In genomic region chr4:151204925-151205524, GRCh38 we compare ENCODE assay signal across 1 cellular context.
A peak's percentile ranks its signal among the peaks of the same experiment; 100 is the strongest.
TF ChIP-seq lines count a peak whose summit lies in the region.

No MANE protein-coding gene starts in this region.

TF ChIP-seq in HepG2, 621 proteins besides CTCF, POLR2A, EP300 and RAD21 (continued from another document and continues in another):
- no peak for TF ChIP-seq ZUFSP (CRISPR knock-in tag; IDR thresholded peaks at IDR 0.05; ENCODE audit: borderline replicate concordance)
- TF ChIP-seq SUZ12 (IDR thresholded peaks at IDR 0.05; ENCODE audit: low read depth, low read length): no peak
- TF ChIP-seq ZNF326 (CRISPR knock-in tag; IDR thresholded peaks at IDR 0.05; ENCODE audit: borderline replicate concordance): no peak
- peak; percentile 53 for TF ChIP-seq FOSL2 (CRISPR knock-in tag; IDR thresholded peaks at IDR 0.05)
- no peak for TF ChIP-seq ZNF670 (CRISPR knock-in tag; IDR thresholded peaks at IDR 0.05; ENCODE audit: borderline replicate concordance)
- TF ChIP-seq FOXJ3 (CRISPR knock-in tag; IDR thresholded peaks at IDR 0.05; ENCODE audit: borderline replicate concordance): peak; percentile 86; the same call in 1 of the 2 replicates
- TF ChIP-seq ZNF703 (CRISPR knock-in tag; IDR thresholded peaks at IDR 0.05; ENCODE audit: borderline replicate concordance): no peak
- TF ChIP-seq MAF1 (CRISPR knock-in tag; IDR thresholded peaks at IDR 0.05; ENCODE audit: borderline replicate concordance): no peak
- no peak for TF ChIP-seq WIZ (CRISPR knock-in tag; IDR thresholded peaks at IDR 0.05)
- TF ChIP-seq NPAS2 (CRISPR knock-in tag; IDR thresholded peaks at IDR 0.05; ENCODE audit: borderline replicate concordance): no peak
- no peak for TF ChIP-seq RFX5 (IDR thresholded peaks at IDR 0.05; ENCODE audit: low read depth, low read length)
- no peak for TF ChIP-seq ZNF577 (CRISPR knock-in tag; IDR thresholded peaks at IDR 0.05; ENCODE audit: borderline replicate concordance, low read depth)
- no peak for TF ChIP-seq ZNF234 (CRISPR knock-in tag; conservative IDR thresholded peaks at IDR 0.05)
- no peak for TF ChIP-seq ZSCAN31 (CRISPR knock-in tag; IDR thresholded peaks at IDR 0.05; ENCODE audit: low read depth)
- no peak for TF ChIP-seq ELK4 (CRISPR knock-in tag; IDR thresholded peaks at IDR 0.05; ENCODE audit: borderline replicate concordance)
- TF ChIP-seq THRA (CRISPR knock-in tag; IDR thresholded peaks at IDR 0.05; ENCODE audit: borderline replicate concordance): no peak; the same call in 1 of the 2 replicates
- TF ChIP-seq ZNF253 (CRISPR knock-in tag; IDR thresholded peaks at IDR 0.05; ENCODE audit: borderline replicate concordance): no peak
- TF ChIP-seq PRDM10 (CRISPR knock-in tag; IDR thresholded peaks at IDR 0.05; ENCODE audit: low read depth): peak; percentile 39; the same call in 1 of the 2 replicates
- no peak for TF ChIP-seq ZNF362 (CRISPR knock-in tag; IDR thresholded peaks at IDR 0.05; ENCODE audit: borderline replicate concordance)
- no peak for TF ChIP-seq POLR2AphosphoS5 (IDR thresholded peaks at IDR 0.05; ENCODE audit: low read depth, low read length)
- no peak for TF ChIP-seq ZNF382 (CRISPR knock-in tag; IDR thresholded peaks at IDR 0.05; ENCODE audit: borderline replicate concordance)
- TF ChIP-seq NFYC (CRISPR knock-in tag; IDR thresholded peaks at IDR 0.05): no peak
- peak; percentile 67 for TF ChIP-seq ZFP91 (CRISPR knock-in tag; IDR thresholded peaks at IDR 0.05; ENCODE audit: borderline replicate concordance)
- TF ChIP-seq MLLT10 (CRISPR knock-in tag; IDR thresholded peaks at IDR 0.05): no peak
- no peak for TF ChIP-seq MAFF (IDR thresholded peaks at IDR 0.05; ENCODE audit: low read depth, low read length)
- no peak; the same call in 1 of the 2 replicates for TF ChIP-seq MIER3 (CRISPR knock-in tag; IDR thresholded peaks at IDR 0.05; ENCODE audit: borderline replicate concordance)
- no peak for TF ChIP-seq DR1 (CRISPR knock-in tag; IDR thresholded peaks at IDR 0.05)
- TF ChIP-seq KDM1A (CRISPR knock-in tag; IDR thresholded peaks at IDR 0.05): no peak; the same call in 1 of the 2 replicates
- no peak for TF ChIP-seq ARHGAP35 (CRISPR knock-in tag; IDR thresholded peaks at IDR 0.05; ENCODE audit: borderline replicate concordance)
- no peak for TF ChIP-seq ATF1 (CRISPR knock-in tag; IDR thresholded peaks at IDR 0.05)
- no peak for TF ChIP-seq CBX2 (IDR thresholded peaks at IDR 0.05; ENCODE audit: low read depth, low read length)
- no peak for TF ChIP-seq CBX2 (CRISPR knock-in tag; IDR thresholded peaks at IDR 0.05; ENCODE audit: low read depth)
- TF ChIP-seq HES4 (CRISPR knock-in tag; IDR thresholded peaks at IDR 0.05; ENCODE audit: borderline replicate concordance): no peak
- TF ChIP-seq GLMP (CRISPR knock-in tag; IDR thresholded peaks at IDR 0.05; ENCODE audit: borderline replicate concordance): no peak
- TF ChIP-seq SSRP1 (CRISPR knock-in tag; IDR thresholded peaks at IDR 0.05): 0 out of 2 replicates have a peak, but pooled peaks have one; percentile 31
- peak; percentile 99 for TF ChIP-seq ZKSCAN5 (CRISPR knock-in tag; IDR thresholded peaks at IDR 0.05)
- TF ChIP-seq SNRNP70 (IDR thresholded peaks at IDR 0.05; ENCODE audit: low read depth, low read length): no peak
- no peak for TF ChIP-seq ZNF816 (CRISPR knock-in tag; IDR thresholded peaks at IDR 0.05; ENCODE audit: borderline replicate concordance)
- TF ChIP-seq SALL1 (CRISPR knock-in tag; IDR thresholded peaks at IDR 0.05): peak; percentile 90
- no peak for TF ChIP-seq SKIL (CRISPR knock-in tag; IDR thresholded peaks at IDR 0.05; ENCODE audit: borderline replicate concordance)
- TF ChIP-seq SMAD9 (CRISPR knock-in tag; IDR thresholded peaks at IDR 0.05): no peak
- TF ChIP-seq MIXL1 (CRISPR knock-in tag; IDR thresholded peaks at IDR 0.05): no peak
- TF ChIP-seq CEBPB (IDR thresholded peaks at IDR 0.05; ENCODE audit: borderline replicate concordance, low read depth, low read length): no peak
- no peak for TF ChIP-seq TSC22D2 (CRISPR knock-in tag; IDR thresholded peaks at IDR 0.05; ENCODE audit: borderline replicate concordance)
- TF ChIP-seq JDP2 (CRISPR knock-in tag; IDR thresholded peaks at IDR 0.05; ENCODE audit: borderline replicate concordance): no peak
- TF ChIP-seq AGO1 (IDR thresholded peaks at IDR 0.05; ENCODE audit: low read depth, low read length, poor library complexity, severe bottlenecking): no peak
- TF ChIP-seq PRMT3 (CRISPR knock-in tag; IDR thresholded peaks at IDR 0.05; ENCODE audit: borderline replicate concordance, low read depth): 0 out of 2 replicates have a peak, but pooled peaks have one; percentile 70
- no peak for TF ChIP-seq ZBTB39 (CRISPR knock-in tag; IDR thresholded peaks at IDR 0.05)
- TF ChIP-seq SALL2 (CRISPR knock-in tag; IDR thresholded peaks at IDR 0.05): no peak
- TF ChIP-seq IRF2 (CRISPR knock-in tag; IDR thresholded peaks at IDR 0.05): peak; percentile 87
- no peak for TF ChIP-seq ZFP62 (CRISPR knock-in tag; IDR thresholded peaks at IDR 0.05)
- TF ChIP-seq REXO4 (CRISPR knock-in tag; IDR thresholded peaks at IDR 0.05; ENCODE audit: borderline replicate concordance): no peak
- no peak for TF ChIP-seq ZNF260 (CRISPR knock-in tag; IDR thresholded peaks at IDR 0.05; ENCODE audit: borderline replicate concordance, low read depth)
- peak; percentile 88 for TF ChIP-seq ASH2L (IDR thresholded peaks at IDR 0.05; ENCODE audit: insufficient read length, low read depth, low read length)
